1 cellular context compared by ENCODE assay signal in genomic region chr7:74726309-74727101, GRCh38.
TF ChIP-seq lines count a peak whose summit lies in the region.

No MANE protein-coding gene starts in this region.

TF ChIP-seq in IMR-90, 13 proteins besides CTCF, POLR2A, EP300 and RAD21 (continued from another document):
- no peak for TF ChIP-seq MAZ (IDR thresholded peaks at IDR 0.05; ENCODE audit: borderline replicate concordance, low read depth, low read length)
- TF ChIP-seq NFE2L2 (IDR thresholded peaks at IDR 0.05; ENCODE audit: low read depth, low read length): no peak
